ENCODE assay signal across 28 cellular contexts in the genomic region with DNA sequence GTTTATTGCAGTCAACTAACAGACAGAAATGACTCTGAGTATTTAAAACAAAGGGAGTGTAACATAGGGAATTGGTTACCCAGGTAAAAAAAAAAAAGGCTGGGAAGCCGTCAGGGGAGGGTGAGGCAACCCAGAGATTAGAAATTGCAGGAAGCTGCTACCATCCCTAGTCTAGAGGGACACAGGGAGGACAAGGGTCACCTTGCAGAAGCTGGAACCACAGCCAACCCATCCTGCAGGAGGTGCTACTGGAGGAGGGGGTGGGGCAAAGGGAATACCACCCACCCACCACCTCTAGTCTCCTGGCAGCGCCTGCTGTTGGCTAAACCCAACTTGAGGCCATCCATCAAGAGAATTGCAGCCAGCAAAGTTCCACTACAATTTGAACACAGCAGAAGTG. TPM values are rescaled to one million over a fixed set of nuclear protein-coding genes. Genes with fewer than 3 reads are reported as not detected.
A peak's percentile ranks its signal among the peaks of the same experiment; 100 is the strongest.
DNase-seq lines count a peak whose midpoint lies in the region; ATAC-seq, FAIRE-seq and TF ChIP-seq lines count a peak whose summit lies in the region.
"Had no signal": no experiment of that assay in that cellular context is flagged by ENCODE, and none has a peak within 500 bp of the region (broad histone marks: within the 10 kb centered on the region; RNA-seq: fewer than 3 reads in every experiment).

No MANE protein-coding gene starts in this region.

- H4K20me1 ChIP-seq in H1 (replicated peaks in 1 of 2; ENCODE audit: control insufficient read depth in 1 of 2, insufficient read depth in 2 of 2, low read length in 2 of 2): no peaks in the 10 kb centered on the region

- H3K4me2 ChIP-seq in H1 (ENCODE audit: insufficient read depth in 1 of 2, low read depth in 2 of 2, low read length in 2 of 2): no peak overlapping the region; a peak in 1 of 4 replicates

- H2BK12ac ChIP-seq in H1 (ENCODE audit: low read depth, low read length): no peak overlapping the region

- H3K4me3 ChIP-seq in HEK293 (ENCODE audit: low read depth, low read length) (no peak overlapping the region), H1 (ENCODE audit: extremely low read depth in 1 of 4, insufficient read depth in 2 of 4, low read depth in 3 of 4, low read length in 4 of 4) (no peak overlapping the region), transverse colon (no peak overlapping the region)
- H3K4me3 ChIP-seq: heart right ventricle, pancreas, upper lobe of left lung had no signal

- no peak overlapping the region for H2AFZ ChIP-seq in H1 (ENCODE audit: low read length)

- H4K91ac ChIP-seq in H1 (replicated peaks; ENCODE audit: insufficient read length, low read length): no peak overlapping the region

- no peak overlapping the region for H2AK5ac ChIP-seq in H1 (ENCODE audit: low read depth, low read length)

- no peak overlapping the region for H2BK5ac ChIP-seq in H1 (ENCODE audit: low read depth, low read length)

- H3K23me2 ChIP-seq in H1 (ENCODE audit: low read depth, low read length): no peaks in the 10 kb centered on the region

- no peak overlapping the region for H2BK20ac ChIP-seq in H1 (ENCODE audit: low read length)

- in situ Hi-C loops in transverse colon (cut with MboI; ENCODE audit: low pct_ligation_motif_present in 1 of 4, low pct_unique_long_range_greater_than_20kb in 1 of 4, low sequenced_read_pairs in 3 of 4): no loop called here

- no peak overlapping the region for H3K4ac ChIP-seq in H1 (replicated peaks; ENCODE audit: insufficient read length, low read depth, low read length)

- CTCF ChIA-PET in HEK293 (lab: Yijun Ruan, JAX) (interaction anchor here (1.1 kb wide), 1 partner anchor 18 kb away, joined by 5 read pairs; no protein-coding TSS in a partner anchor), H1 (lab: Charles Lee; ENCODE audit: partially characterized antibody) (interaction anchor here (0.6 to 1.7 kb wide), 6 partner anchors 18 to 598 kb away, joined by 3 to 6 read pairs (median 3); no protein-coding TSS in a partner anchor)

- H3K14ac ChIP-seq in H1 (ENCODE audit: insufficient read length): no peak overlapping the region

- H3K27ac ChIP-seq in HEK293 (ENCODE audit: extremely low read depth, low read depth, low read length) (no peak overlapping the region), H1 (ENCODE audit: low read depth, low read length) (no peak overlapping the region), transverse colon (peak overlapping the region; percentile 79 to 87 (median 83))
- H3K27ac ChIP-seq: pancreas, upper lobe of left lung had no signal

- H3K4me1 ChIP-seq in HEK293 (ENCODE audit: control insufficient read depth, insufficient read depth, low read length) (no peaks in the 10 kb centered on the region; the same call in 1 of the 2 replicates), H1 (replicated peaks in 1 of 4; ENCODE audit: control insufficient read depth in 3 of 4, insufficient read depth in 4 of 4, low read length in 3 of 4) (no peaks in the 10 kb centered on the region; a peak in 2 of 7 replicates), transverse colon (peaks cover 27 to 87% (median 64%) of the 10 kb centered on the region in 4 donors)

- H3K4me3 Mint-ChIP-seq in immature natural killer cell: no peak overlapping the region
- no peak overlapping the region for H3K4me3 Mint-ChIP-seq in osteocyte (ENCODE audit: unreplicated experiment)
- H3K4me3 Mint-ChIP-seq: activated T-cell treated with anti-CD3 and anti-CD28 coated beads, Interleukin-2, amount 50 U/mL, for 72 hours; nephron progenitor cell; stimulated activated effector memory CD8-positive, alpha-beta T cell treated with anti-CD3 and anti-CD28 coated beads, Interleukin-12 subunit alpha, Interleukin-12 subunit beta, amount 100 ng/mL, for 72 hours had no signal

- no peak overlapping the region for H4K5ac ChIP-seq in H1 (ENCODE audit: insufficient read length, low read depth, low read length)

- POLR2A ChIA-PET in HEK293 (lab: Yijun Ruan, JAX) (no interaction called here), H1 (lab: Charles Lee; ENCODE audit: partially characterized antibody) (no interaction called here)

- TF ChIP-seq POLR2A in H1 (IDR thresholded peaks at IDR 0.05; ENCODE audit: control extremely low read depth in 1 of 2, low read depth in 2 of 2, low read length in 2 of 2) (no peak), transverse colon (IDR thresholded peaks at IDR 0.05) (peak; percentile 30)

- H3K9ac ChIP-seq in H1 (replicated peaks in 1 of 4; ENCODE audit: extremely low read depth in 1 of 4, low read depth in 3 of 4, low read length in 3 of 4): no peak overlapping the region

- no peaks in the 10 kb centered on the region for H3K9me3 ChIP-seq in HEK293 (ENCODE audit: control insufficient read depth, insufficient read depth, low read depth, low read length)
- H3K9me3 ChIP-seq in H1 (ENCODE audit: insufficient read depth in 2 of 2, low read depth in 1 of 2, low read length in 1 of 2): no peaks in the 10 kb centered on the region
- no peaks in the 10 kb centered on the region for H3K9me3 ChIP-seq in transverse colon
- H3K9me3 ChIP-seq: heart right ventricle, pancreas, upper lobe of left lung had no signal

- H3K79me1 ChIP-seq in H1 (ENCODE audit: low read depth, low read length): no peaks in the 10 kb centered on the region

- H3K79me2 ChIP-seq in H1 (ENCODE audit: control insufficient read depth in 1 of 2, insufficient read depth in 2 of 2, low read length in 2 of 2): no peaks in the 10 kb centered on the region

- no peak overlapping the region for H2BK15ac ChIP-seq in H1 (ENCODE audit: low read length)

- H3K36me3 ChIP-seq in HEK293 (ENCODE audit: control insufficient read depth in 2 of 2, insufficient read depth in 1 of 2, low read length in 2 of 2) (peaks cover 0 to 5% of the 10 kb centered on the region in 2 experiments; a peak in 1 of 3 replicates), H1 (ENCODE audit: control insufficient read depth in 2 of 4, insufficient read depth in 4 of 4, low read length in 3 of 4) (no peaks in the 10 kb centered on the region), transverse colon (no peaks in the 10 kb centered on the region)
- H3K36me3 ChIP-seq: pancreas, upper lobe of left lung had no signal

- TF ChIP-seq EP300 in H1 (IDR thresholded peaks at IDR 0.05; ENCODE audit: borderline replicate concordance in 1 of 2, low read depth in 2 of 2, low read length in 2 of 2) (no peak), transverse colon (IDR thresholded peaks at IDR 0.05; ENCODE audit: low read depth) (no peak)

- no peak overlapping the region for H2BK120ac ChIP-seq in H1 (replicated peaks; ENCODE audit: low read depth, low read length)

- no peak overlapping the region for H3K23ac ChIP-seq in H1 (ENCODE audit: insufficient read length)

- TF ChIP-seq CTCF in HEK293 (tag by site-specific recombination; IDR thresholded peaks at IDR 0.05) (no peak), H1 (IDR thresholded peaks at IDR 0.05; ENCODE audit: control extremely low read depth in 1 of 3, insufficient read depth in 1 of 3, low read depth in 1 of 3, low read length in 3 of 3) (peak in 2 of 3 experiments; percentile 31 to 33; a peak in 2 of 4 replicates), transverse colon (IDR thresholded peaks at IDR 0.05) (no peak), osteocyte (IDR thresholded peaks at IDR 0.05) (no peak)

- no peak for FAIRE-seq in H1 (lab: Jason Lieb, UNC)
- FAIRE-seq: pancreas had no signal

- DNase-seq in H1 (ENCODE audit: low read depth in 1 of 2, low spot score in 2 of 2) (no peak), immature natural killer cell (no peak), transverse colon (peak; percentile 75), osteocyte (ENCODE audit: extremely low spot score, unreplicated experiment) (no peak), NCI-H187 treated with DMSO at 0.1 percent for 48 hours (lab: John Stamatoyannopoulos, UW) (no peak)
- DNase-seq: activated naive CD4-positive, alpha-beta T cell; activated T-cell treated with anti-CD3 and anti-CD28 coated beads, Interleukin-2, amount 50 U/mL, for 72 hours; C1 segment of cervical spinal cord; COR-L47; DMS79 treated with DMSO at 0.1 percent for 48 hours; effector CD8-positive, alpha-beta T cell; foreskin fibroblast; GF-D8; heart right ventricle; midbrain; MV-4-11; NCI-H2171 treated with DMSO at 0.1 percent for 48 hours; NCI-H524; nephron progenitor cell; pancreas; PC-3; stimulated activated CD4-positive, alpha-beta T cell treated with anti-CD3 and anti-CD28 coated beads, Interleukin-12 subunit alpha, Interleukin-12 subunit beta, amount 100 ng/mL, for 4 hours; stimulated activated CD4-positive, alpha-beta T cell treated with anti-CD3 and anti-CD28 coated beads, Interleukin-4, amount 100 ng/mL, for 1 hour; T1000; upper lobe of left lung had no signal

- H3K18ac ChIP-seq in H1 (ENCODE audit: extremely low read depth, low read length): no peak overlapping the region

- TF ChIP-seq RAD21 in H1 (IDR thresholded peaks at IDR 0.05 in 1 of 2, conservative IDR thresholded peaks at IDR 0.05 in 1 of 2; ENCODE audit: low read depth in 2 of 2, low read length in 2 of 2): no peak

- H3K27me3 Mint-ChIP-seq in immature natural killer cell (ENCODE audit: low read depth in 3 of 3) (peaks cover 0 to 2% (median 0%) of the 10 kb centered on the region in 3 donors), osteocyte (ENCODE audit: unreplicated experiment) (no peaks in the 10 kb centered on the region)

- H4K8ac ChIP-seq in H1 (ENCODE audit: extremely low read depth, insufficient read depth, low read length): no peak overlapping the region

- ATAC-seq in GM18867 (IDR thresholded peaks at IDR 0.05; ENCODE audit: unreplicated experiment): no peak
- ATAC-seq: activated T-cell treated with anti-CD3 and anti-CD28 coated beads, Interleukin-2, amount 50 U/mL, for 72 hours; pancreas; PC-3; stimulated activated effector memory CD8-positive, alpha-beta T cell treated with anti-CD3 and anti-CD28 coated beads, Interleukin-12 subunit alpha, Interleukin-12 subunit beta, amount 100 ng/mL, for 72 hours had no signal

- H3K56ac ChIP-seq in H1 (replicated peaks; ENCODE audit: insufficient read length, low read depth, low read length): no peak overlapping the region

- H3K4me1 Mint-ChIP-seq in immature natural killer cell (peaks cover 80 to 98% of the 10 kb centered on the region in 2 donors), osteocyte (ENCODE audit: unreplicated experiment) (peaks cover 11% of the 10 kb centered on the region)

- H3K27me3 ChIP-seq in H1 (replicated peaks in 1 of 4; ENCODE audit: control insufficient read depth in 3 of 4, extremely low read depth in 1 of 4, insufficient read depth in 3 of 4, low read length in 3 of 4): peaks cover 0 to 2% (median 0%) of the 10 kb centered on the region in 4 experiments; a peak in 2 of 7 replicates
- no peaks in the 10 kb centered on the region for H3K27me3 ChIP-seq in transverse colon
- H3K27me3 ChIP-seq: heart right ventricle, pancreas, upper lobe of left lung had no signal

- H3K27ac Mint-ChIP-seq in immature natural killer cell (peak overlapping the region in 5 of 6 donors; percentile 17 to 74 (median 48)), osteocyte (ENCODE audit: unreplicated experiment) (no peak overlapping the region)
- H3K27ac Mint-ChIP-seq: activated T-cell treated with anti-CD3 and anti-CD28 coated beads, Interleukin-2, amount 50 U/mL, for 72 hours; nephron progenitor cell had no signal

- peaks cover 0 to 4% (median 0%) of the 10 kb centered on the region in 3 donors for H3K36me3 Mint-ChIP-seq in immature natural killer cell
- peaks cover 4% of the 10 kb centered on the region for H3K36me3 Mint-ChIP-seq in osteocyte (ENCODE audit: unreplicated experiment)
- H3K36me3 Mint-ChIP-seq: stimulated activated effector memory CD8-positive, alpha-beta T cell treated with anti-CD3 and anti-CD28 coated beads, Interleukin-12 subunit alpha, Interleukin-12 subunit beta, amount 100 ng/mL, for 72 hours had no signal

- intact Hi-C loops in transverse colon (cut with DNase I; ENCODE audit: low total_unique reads): no loop called here

- no peaks in the 10 kb centered on the region for H3K9me3 Mint-ChIP-seq in immature natural killer cell
- H3K9me3 Mint-ChIP-seq in osteocyte (ENCODE audit: unreplicated experiment): no peaks in the 10 kb centered on the region
- H3K9me3 Mint-ChIP-seq: activated T-cell treated with anti-CD3 and anti-CD28 coated beads, Interleukin-2, amount 50 U/mL, for 72 hours; nephron progenitor cell; stimulated activated effector memory CD8-positive, alpha-beta T cell treated with anti-CD3 and anti-CD28 coated beads, Interleukin-12 subunit alpha, Interleukin-12 subunit beta, amount 100 ng/mL, for 72 hours had no signal

- WGBS in H1 (ENCODE audit: extremely low coverage in 1 of 2, insufficient coverage in 1 of 2, insufficient read length in 1 of 2, insufficient replicate concordance in 2 of 2, low coverage in 1 of 2, low lambda C conversion rate in 2 of 2, missing lambda C conversion rate in 1 of 2), 2 experiments: 78% methylated on average over 2 of the region's 2 CpGs; no CpG with 5 or more reads in 1 of the 2 experiments
- WGBS in transverse colon (ENCODE audit: low coverage in 1 of 2), 2 donors: 53 to 56% methylated on average over 1 to 2 of the region's 2 CpGs

RNA-seq across cellular contexts. Expression of a gene that starts 6.5 kb away (rescaled TPM):
- total RNA-seq in H1 (2021; fragmentation: NEBNext Ultra II Directional; extraction: Animal tissue kit (Norgen Biotek cat#: 25700)): 47.2 and 48.2 TPM in 2 replicates
- polyA plus RNA-seq in H1 (2011; rRNA removed): 6.6 and 9.0 TPM in 2 replicates
- polyA plus RNA-seq in H1 (2011; cell fraction: cytosol; rRNA removed): 16.0 TPM
- 18.9 TPM for polyA plus RNA-seq in H1 (2011; cell fraction: nucleus; rRNA removed)
- polyA plus RNA-seq in H1 (2012, experiment 1 of 2): 23.1 to 34.5 TPM (median 24.7 TPM) in 4 replicates
- polyA plus RNA-seq in H1 (2012, experiment 2 of 2): 3.1 TPM
- polyA plus RNA-seq in H1 (2013, experiment 1 of 2): 48.5 TPM
- polyA plus RNA-seq in H1 (2013, experiment 2 of 2): 41.7 TPM
- polyA minus RNA-seq in H1 (2011; rRNA and poly(A)+ RNA removed): 9.7 and 14.7 TPM in 2 replicates
- polyA minus RNA-seq in H1 (2011; cell fraction: cytosol; rRNA and poly(A)+ RNA removed): 13.4 TPM
- polyA minus RNA-seq in H1 (2011; cell fraction: nucleus; rRNA and poly(A)+ RNA removed): 61.8 TPM
- 100 to 1,000 TPM in 1 of 3 donors, 10 to 100 TPM in 2; 24.0 to 133 (median 59.9) TPM for polyA plus RNA-seq in immature natural killer cell
- total RNA-seq in transverse colon: 100 to 1,000 TPM; 237 to 556 (median 335) TPM
- total RNA-seq in osteocyte: 144 and 154 TPM in 2 replicates

Comparison
In these comparisons a context has a peak if more than half of its experiments do, and no peak if none do; other contexts are left out.
1. H3K27ac ChIP-seq: peak in transverse colon (4 of 4); none in HEK293 (single experiment) and H1 (single experiment).
2. CTCF ChIP-seq: peak in H1 (2 of 3); none in HEK293 (single experiment), transverse colon (0 of 5) and osteocyte (single experiment).